Comparison of ENCODE assay signal across 2 cellular contexts in genomic region chr6:53647437-53648094, GRCh38.
TF ChIP-seq lines count a peak whose summit lies in the region.

No MANE protein-coding gene starts in this region.

TF ChIP-seq in IMR-90, 13 proteins besides CTCF, POLR2A, EP300 and RAD21:
- no peak for TF ChIP-seq RFX5 (IDR thresholded peaks at IDR 0.05; ENCODE audit: low read depth, low read length)
- TF ChIP-seq MAZ (IDR thresholded peaks at IDR 0.05; ENCODE audit: borderline replicate concordance, low read depth, low read length), result no peak
- TF ChIP-seq RCOR1 (IDR thresholded peaks at IDR 0.05; ENCODE audit: insufficient replicate concordance, low read length), result no peak
- no peak for TF ChIP-seq MAFK (IDR thresholded peaks at IDR 0.05; ENCODE audit: low read depth, low read length)
- TF ChIP-seq FOS (IDR thresholded peaks at IDR 0.05; ENCODE audit: low read depth, low read length), result no peak
- no peak for TF ChIP-seq SMC3 (IDR thresholded peaks at IDR 0.05; ENCODE audit: low read depth, low read length)
- no peak for TF ChIP-seq ELK1 (IDR thresholded peaks at IDR 0.05; ENCODE audit: borderline replicate concordance, low read depth, low read length)
- TF ChIP-seq CHD1 (IDR thresholded peaks at IDR 0.05; ENCODE audit: low read depth, low read length), result no peak
- no peak for TF ChIP-seq CEBPB (IDR thresholded peaks at IDR 0.05; ENCODE audit: low read depth, low read length)
- no peak for TF ChIP-seq BHLHE40 (IDR thresholded peaks at IDR 0.05; ENCODE audit: low read depth, low read length)
- TF ChIP-seq NFE2L2 (IDR thresholded peaks at IDR 0.05; ENCODE audit: low read depth, low read length), result no peak
TF ChIP-seq in IMR-90: peak in this region for 0.

TF ChIP-seq in HepG2, 621 proteins besides CTCF, POLR2A, EP300 and RAD21:
- no peak for TF ChIP-seq RXRA (CRISPR knock-in tag; IDR thresholded peaks at IDR 0.05)
